29 cellular contexts compared by ENCODE assay signal in genomic region chr2:106825161-106825560, GRCh38.
"Had no signal": no experiment of that assay in that cellular context is flagged by ENCODE, and none has a peak within 500 bp of the region (broad histone marks: within the 10 kb centered on the region; RNA-seq: fewer than 3 reads in every experiment).

No MANE protein-coding gene starts in this region.

- H3K9me3 ChIP-seq: body of pancreas, lower lobe of right lung, mucosa of descending colon, tibial artery had no signal

- H3K27me3 Mint-ChIP-seq: activated naive CD8-positive, alpha-beta T cell treated with anti-CD3 and anti-CD28 coated beads for 36 hours had no signal

- H3K36me3 Mint-ChIP-seq: activated naive CD8-positive, alpha-beta T cell treated with anti-CD3 and anti-CD28 coated beads for 36 hours; stimulated activated effector memory CD8-positive, alpha-beta T cell treated with anti-CD3 and anti-CD28 coated beads, Interleukin-12 subunit alpha, Interleukin-12 subunit beta, amount 100 ng/mL, for 72 hours had no signal

- H3K27me3 ChIP-seq: body of pancreas, tibial artery had no signal

- H3K79me2 ChIP-seq: parathyroid adenoma had no signal

- ATAC-seq: activated T-cell treated with anti-CD3 and anti-CD28 coated beads, Interleukin-2, amount 50 U/mL, for 4 hours; body of pancreas; esophagus mucosa; left lobe of liver; lower lobe of right lung; mucosa of descending colon; sciatic nerve; stimulated activated effector memory CD8-positive, alpha-beta T cell treated with anti-CD3 and anti-CD28 coated beads, Interleukin-12 subunit alpha, Interleukin-12 subunit beta, amount 100 ng/mL, for 72 hours; stimulated activated naive CD8-positive, alpha-beta T cell treated with anti-CD3 and anti-CD28 coated beads, Interleukin-15, amount 100 ng/mL, for 72 hours; WTC11 had no signal

- H3K36me3 ChIP-seq: lower lobe of right lung had no signal

- DNase-seq: activated CD4-positive, alpha-beta T cell treated with anti-CD3 and anti-CD28 coated beads, Interleukin-2, amount 50 U/mL, for 48 hours; activated CD8-positive, alpha-beta memory T cell treated with anti-CD3 and anti-CD28 coated beads, Interleukin-2, amount 50 U/mL, for 48 hours; activated naive CD4-positive, alpha-beta T cell; activated naive CD8-positive, alpha-beta T cell treated with anti-CD3 and anti-CD28 coated beads for 36 hours; activated T-cell treated with anti-CD3 and anti-CD28 coated beads, Interleukin-2, amount 50 U/mL, for 4 hours; amniotic stem cell; body of pancreas; caudate nucleus; effector memory CD4-positive, alpha-beta T cell; hippocampal formation; lower lobe of right lung; mesendoderm; mucosa of descending colon; nephron progenitor cell; nucleus accumbens; small intestine; stimulated activated CD4-positive, alpha-beta T cell treated with anti-CD3 and anti-CD28 coated beads, Interleukin-2, amount 100 ng/mL, for 24 hours; stimulated activated naive CD8-positive, alpha-beta T cell treated with anti-CD3 and anti-CD28 coated beads, Interleukin-15, amount 100 ng/mL, for 72 hours; T1000; tibial artery had no signal

- H3K27ac Mint-ChIP-seq: activated naive CD8-positive, alpha-beta T cell treated with anti-CD3 and anti-CD28 coated beads for 36 hours; activated T-helper 2 cell treated with anti-CD3 and anti-CD28 coated beads, Interferon-gamma antibody, Interleukin-2, Interleukin-4, amounts not matched to agents 10 μg/mL and 5 μg/mL and 100 μg/mL, durations not matched to agents 14 hours and 24 hours and 36 hours; nephron progenitor cell; stimulated activated effector memory CD8-positive, alpha-beta T cell treated with anti-CD3 and anti-CD28 coated beads, Interleukin-12 subunit alpha, Interleukin-12 subunit beta, amount 100 ng/mL, for 72 hours; stimulated activated naive CD8-positive, alpha-beta T cell treated with anti-CD3 and anti-CD28 coated beads, Interleukin-15, amount 100 ng/mL, for 72 hours; WTC11 had no signal

- H3K9ac ChIP-seq: parathyroid adenoma had no signal

- H3K4me3 ChIP-seq: body of pancreas, lower lobe of right lung, mucosa of descending colon, tibial artery had no signal

- H3K4me3 Mint-ChIP-seq: activated naive CD8-positive, alpha-beta T cell treated with anti-CD3 and anti-CD28 coated beads for 36 hours; activated T-cell treated with anti-CD3 and anti-CD28 coated beads, Interleukin-2, amount 50 U/mL, for 4 hours; nephron progenitor cell; stimulated activated effector memory CD8-positive, alpha-beta T cell treated with anti-CD3 and anti-CD28 coated beads, Interleukin-12 subunit alpha, Interleukin-12 subunit beta, amount 100 ng/mL, for 72 hours; stimulated activated naive CD8-positive, alpha-beta T cell treated with anti-CD3 and anti-CD28 coated beads, Interleukin-15, amount 100 ng/mL, for 72 hours; WTC11 had no signal

- FAIRE-seq: frontal cortex, islet of Langerhans, small intestine had no signal

- H3K27ac ChIP-seq: body of pancreas, lower lobe of right lung, parathyroid adenoma, tibial artery had no signal

- H3K4me1 Mint-ChIP-seq: activated naive CD8-positive, alpha-beta T cell treated with anti-CD3 and anti-CD28 coated beads for 36 hours; stimulated activated effector memory CD8-positive, alpha-beta T cell treated with anti-CD3 and anti-CD28 coated beads, Interleukin-12 subunit alpha, Interleukin-12 subunit beta, amount 100 ng/mL, for 72 hours; stimulated activated naive CD8-positive, alpha-beta T cell treated with anti-CD3 and anti-CD28 coated beads, Interleukin-15, amount 100 ng/mL, for 72 hours had no signal

- H3K9me3 Mint-ChIP-seq: activated naive CD8-positive, alpha-beta T cell treated with anti-CD3 and anti-CD28 coated beads for 36 hours; activated T-helper 2 cell treated with anti-CD3 and anti-CD28 coated beads, Interferon-gamma antibody, Interleukin-2, Interleukin-4, amounts not matched to agents 10 μg/mL and 5 μg/mL and 100 μg/mL, durations not matched to agents 14 hours and 24 hours and 36 hours had no signal

- H3K4me1 ChIP-seq: body of pancreas, lower lobe of right lung, parathyroid adenoma, tibial artery had no signal

- H2AFZ ChIP-seq: parathyroid adenoma had no signal
